9 cellular contexts compared by ENCODE assay signal in the genomic region with DNA sequence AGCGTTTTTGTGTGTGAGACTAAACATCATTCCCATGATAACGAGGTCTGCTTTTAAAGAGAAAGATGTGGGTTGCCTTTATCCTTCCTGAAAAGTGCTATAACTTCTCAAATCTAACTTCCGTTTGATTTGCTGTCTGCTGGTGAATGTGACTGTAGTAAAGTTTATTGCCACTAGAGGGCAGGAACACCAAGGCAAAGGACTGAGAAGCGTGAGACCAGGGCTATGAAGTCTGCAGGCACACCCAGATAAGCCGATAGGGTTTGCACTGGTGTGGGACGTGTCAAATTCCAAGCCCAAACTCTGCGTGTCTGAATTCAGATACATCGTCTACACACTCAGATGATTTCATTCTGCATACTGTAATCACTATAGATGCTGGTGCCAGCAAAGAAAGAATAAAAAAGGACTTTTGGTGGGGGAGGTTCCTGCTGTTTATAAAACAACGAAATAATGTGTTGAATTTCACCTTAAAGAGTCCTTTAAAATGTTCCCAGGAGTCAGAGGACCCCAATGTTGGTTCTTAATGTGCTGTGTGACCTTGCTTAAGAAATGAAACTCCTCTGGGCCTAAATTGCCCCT.
A peak's percentile ranks its signal among the peaks of the same experiment; 100 is the strongest.
DNase-seq lines count a peak whose midpoint lies in the region; TF ChIP-seq lines count a peak whose summit lies in the region.
"Had no signal": no experiment of that assay in that cellular context is flagged by ENCODE, and none has a peak within 500 bp of the region (broad histone marks: within the 10 kb centered on the region; RNA-seq: fewer than 3 reads in every experiment).

No MANE protein-coding gene starts in this region.

- H3K9me3 ChIP-seq in Loucy (ENCODE audit: insufficient read depth, low read depth, low read length): no peaks in the 10 kb centered on the region
- H3K9me3 ChIP-seq in SJSA1 (replicated peaks): no peaks in the 10 kb centered on the region
- peaks cover 13% of the 10 kb centered on the region for H3K9me3 ChIP-seq in trophoblast cell (ENCODE audit: insufficient read depth, low read depth, low read length)

- H3K9me3 Mint-ChIP-seq in activated naive CD4-positive, alpha-beta T cell treated with anti-CD3 and anti-CD28 coated beads, Interleukin-2, amount 10 ng/mL, durations not matched to agents 7 days and 5 days: no peaks in the 10 kb centered on the region
- H3K9me3 Mint-ChIP-seq: stimulated activated naive CD8-positive, alpha-beta T cell treated with anti-CD3 and anti-CD28 coated beads, Interleukin-15, Interleukin-2, amounts not matched to agents 100 ng/mL and 50 ng/mL, for 24 hours had no signal

- no CpG with 5 or more reads among the region's 9 CpGs for WGBS in trophoblast cell (ENCODE audit: extremely low coverage, insufficient coverage, insufficient read length)

- peak overlapping the region; percentile 85 for H2AFZ ChIP-seq in Loucy (ENCODE audit: low read length)
- no peak overlapping the region for H2AFZ ChIP-seq in trophoblast cell (ENCODE audit: insufficient read depth, low read length, poor library complexity)

- no peaks in the 10 kb centered on the region for H3K36me3 Mint-ChIP-seq in activated naive CD4-positive, alpha-beta T cell treated with anti-CD3 and anti-CD28 coated beads, Interleukin-2, amount 10 ng/mL, durations not matched to agents 7 days and 5 days

- no peak overlapping the region for H3K4me3 Mint-ChIP-seq in activated naive CD4-positive, alpha-beta T cell treated with anti-CD3 and anti-CD28 coated beads, Interleukin-2, amount 10 ng/mL, durations not matched to agents 7 days and 5 days
- H3K4me3 Mint-ChIP-seq: stimulated activated naive CD8-positive, alpha-beta T cell treated with anti-CD3 and anti-CD28 coated beads, Interleukin-15, Interleukin-2, amounts not matched to agents 100 ng/mL and 50 ng/mL, for 24 hours had no signal

- H3K27me3 ChIP-seq in Loucy (ENCODE audit: insufficient read depth, low read length, poor library complexity, severe bottlenecking): no peaks in the 10 kb centered on the region
- no peaks in the 10 kb centered on the region for H3K27me3 ChIP-seq in SJSA1 (replicated peaks)
- no peaks in the 10 kb centered on the region for H3K27me3 ChIP-seq in trophoblast cell (ENCODE audit: insufficient read depth, low read length)

- H3K79me1 ChIP-seq in trophoblast cell (ENCODE audit: low read length): no peaks in the 10 kb centered on the region

- H2BK5ac ChIP-seq in trophoblast cell (ENCODE audit: low read depth, low read length, poor library complexity): no peak overlapping the region

- no peak overlapping the region for H4K12ac ChIP-seq in trophoblast cell (ENCODE audit: low read depth, low read length)

- H3K4me1 Mint-ChIP-seq in activated naive CD4-positive, alpha-beta T cell treated with anti-CD3 and anti-CD28 coated beads, Interleukin-2, amount 10 ng/mL, durations not matched to agents 7 days and 5 days: peaks cover 31% of the 10 kb centered on the region

- H3K9me2 ChIP-seq in Loucy (replicated peaks; ENCODE audit: low read depth, low read length): no peaks in the 10 kb centered on the region

- H3K27ac ChIP-seq in SJSA1 (no peak overlapping the region), trophoblast cell (ENCODE audit: low read depth, low read length) (no peak overlapping the region)

- CTCF ChIA-PET in activated naive CD4-positive, alpha-beta T cell treated with anti-CD3 and anti-CD28 coated beads, Interleukin-2, amount 10 ng/mL, durations not matched to agents 7 days and 5 days (lab: Charles Lee): interaction anchor here (1.5 to 6.4 kb wide), 3 partner anchors 41 to 277 kb away, joined by 3 to 163 read pairs (median 19); no protein-coding TSS in a partner anchor

- TF ChIP-seq CTCF in GM12865 (IDR thresholded peaks at IDR 0.05; ENCODE audit: insufficient read depth, low read depth, low read length, missing control alignments) (peak; percentile 80), Loucy (conservative IDR thresholded peaks at IDR 0.05; ENCODE audit: low read length) (peak; percentile 67)

- H3K14ac ChIP-seq in trophoblast cell (ENCODE audit: low read length): no peak overlapping the region

- peaks cover 14% of the 10 kb centered on the region for H3K27me3 Mint-ChIP-seq in activated naive CD4-positive, alpha-beta T cell treated with anti-CD3 and anti-CD28 coated beads, Interleukin-2, amount 10 ng/mL, durations not matched to agents 7 days and 5 days

- no peak overlapping the region for H3K9ac ChIP-seq in Loucy (ENCODE audit: low read depth, low read length, poor library complexity, severe bottlenecking)
- no peak overlapping the region for H3K9ac ChIP-seq in trophoblast cell (ENCODE audit: low read length)

- H3K4me1 ChIP-seq in Loucy (ENCODE audit: insufficient read depth, low read length, poor library complexity, severe bottlenecking) (peaks cover 15% of the 10 kb centered on the region), SJSA1 (replicated peaks) (no peaks in the 10 kb centered on the region), trophoblast cell (ENCODE audit: control insufficient read depth in 1 of 2, insufficient read depth in 2 of 2, low read length in 2 of 2) (no peaks in the 10 kb centered on the region)

- H2BK120ac ChIP-seq in trophoblast cell (ENCODE audit: insufficient read depth, low read length, poor library complexity): no peak overlapping the region

- no peak overlapping the region for H3K4me3 ChIP-seq in GM12865 (ENCODE audit: low read depth, low read length)
- no peak overlapping the region for H3K4me3 ChIP-seq in Loucy (ENCODE audit: low read length, poor library complexity, severe bottlenecking)
- H3K4me3 ChIP-seq in SJSA1: no peak overlapping the region
- no peak overlapping the region for H3K4me3 ChIP-seq in trophoblast cell (ENCODE audit: low read depth, low read length)

- H3K36me3 ChIP-seq in Loucy (ENCODE audit: insufficient read depth, low read length): no peaks in the 10 kb centered on the region
- H3K36me3 ChIP-seq in SJSA1: no peaks in the 10 kb centered on the region
- H3K36me3 ChIP-seq in trophoblast cell (ENCODE audit: control insufficient read depth in 1 of 2, insufficient read depth in 2 of 2, low read length in 2 of 2): no peaks in the 10 kb centered on the region

- no peaks in the 10 kb centered on the region for H3K79me2 ChIP-seq in Loucy (ENCODE audit: insufficient read depth, low read length)
- H3K79me2 ChIP-seq in trophoblast cell (ENCODE audit: control insufficient read depth, insufficient read depth, low read length, poor library complexity): no peaks in the 10 kb centered on the region

- H2AK5ac ChIP-seq in trophoblast cell (ENCODE audit: low read length): no peak overlapping the region

- no peak overlapping the region for H3K23ac ChIP-seq in trophoblast cell (ENCODE audit: low read length)

- no peaks in the 10 kb centered on the region for H3F3A ChIP-seq in Loucy (ENCODE audit: low read depth)

- no peak overlapping the region for H3K18ac ChIP-seq in trophoblast cell (ENCODE audit: low read length)

- H4K20me1 ChIP-seq in Loucy (ENCODE audit: insufficient read depth, low read length, poor library complexity, severe bottlenecking): no peaks in the 10 kb centered on the region

- H3K4me2 ChIP-seq in Loucy (ENCODE audit: low read depth, low read length, poor library complexity, severe bottlenecking) (peak overlapping the region; percentile 59), trophoblast cell (ENCODE audit: low read length) (no peak overlapping the region)

- no peak overlapping the region for H4K8ac ChIP-seq in trophoblast cell (ENCODE audit: low read depth, low read length)

- no peak overlapping the region for H3K27ac Mint-ChIP-seq in activated naive CD4-positive, alpha-beta T cell treated with anti-CD3 and anti-CD28 coated beads, Interleukin-2, amount 10 ng/mL, durations not matched to agents 7 days and 5 days

- H2BK12ac ChIP-seq in trophoblast cell (ENCODE audit: low read length): no peak overlapping the region

- H3K4ac ChIP-seq in trophoblast cell (ENCODE audit: low read depth, low read length): no peak overlapping the region

- no peak overlapping the region for H4K91ac ChIP-seq in trophoblast cell (ENCODE audit: low read depth, low read length)

- DNase-seq in GM12865 (ENCODE audit: low read depth) (peak; percentile 91), HCEC 1CT (peak; percentile 66), SJSA1 (ENCODE audit: low read depth in 1 of 2, low spot score in 2 of 2) (peak; percentile 68 to 73), germinal center (ENCODE audit: low spot score) (peak; percentile 74), trophoblast cell (peak; percentile 90 to 95), cortex of kidney (lab: John Stamatoyannopoulos, UW) (no peak)
- peak; percentile 69 for DNase-seq in activated naive CD4-positive, alpha-beta T cell treated with anti-CD3 and anti-CD28 coated beads, Interleukin-2, amount 10 ng/mL, durations not matched to agents 7 days and 5 days
